Comparison of ENCODE assay signal across 1 cellular context in the genomic region with DNA sequence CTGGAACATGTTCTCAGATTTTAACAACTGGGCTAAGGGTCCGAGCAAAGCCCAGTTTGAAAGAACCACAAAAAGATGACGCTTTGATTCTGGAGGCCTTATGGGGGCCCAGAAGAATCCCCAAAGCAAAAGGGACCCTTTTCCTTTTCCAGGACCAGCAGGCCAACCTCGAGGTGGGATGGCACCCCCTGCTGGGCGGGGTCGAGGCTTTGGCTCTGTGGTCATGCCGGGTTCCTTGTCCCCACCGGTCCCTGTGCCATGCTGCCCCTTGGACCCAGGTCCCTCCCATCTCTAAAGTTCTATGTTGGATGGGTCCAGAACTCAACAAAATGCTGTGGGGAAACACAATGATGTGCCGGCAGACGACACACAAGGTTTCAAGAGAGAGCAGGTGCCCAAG.
TF ChIP-seq lines count a peak whose summit lies in the region.

No MANE protein-coding gene starts in this region.

TF ChIP-seq in GM23338, 12 proteins besides CTCF, POLR2A, EP300 and RAD21:
- TF ChIP-seq NANOG (IDR thresholded peaks at IDR 0.05; ENCODE audit: borderline replicate concordance) (no peak), CREB1 (CRISPR knock-in tag; IDR thresholded peaks at IDR 0.05; ENCODE audit: low read depth) (no peak), POLR2AphosphoS5 (IDR thresholded peaks at IDR 0.05; ENCODE audit: low read depth) (no peak), ZNF114 (CRISPR knock-in tag; IDR thresholded peaks at IDR 0.05) (no peak), EZH2 (IDR thresholded peaks at IDR 0.05; ENCODE audit: low read depth, unreplicated experiment) (no peak), JUNB (IDR thresholded peaks at IDR 0.05; ENCODE audit: unreplicated experiment) (no peak), EZH2phosphoT487 (IDR thresholded peaks at IDR 0.05; ENCODE audit: unreplicated experiment) (no peak), STAT1 (IDR thresholded peaks at IDR 0.05; ENCODE audit: unreplicated experiment) (no peak)
- TF ChIP-seq, protein P1, sequence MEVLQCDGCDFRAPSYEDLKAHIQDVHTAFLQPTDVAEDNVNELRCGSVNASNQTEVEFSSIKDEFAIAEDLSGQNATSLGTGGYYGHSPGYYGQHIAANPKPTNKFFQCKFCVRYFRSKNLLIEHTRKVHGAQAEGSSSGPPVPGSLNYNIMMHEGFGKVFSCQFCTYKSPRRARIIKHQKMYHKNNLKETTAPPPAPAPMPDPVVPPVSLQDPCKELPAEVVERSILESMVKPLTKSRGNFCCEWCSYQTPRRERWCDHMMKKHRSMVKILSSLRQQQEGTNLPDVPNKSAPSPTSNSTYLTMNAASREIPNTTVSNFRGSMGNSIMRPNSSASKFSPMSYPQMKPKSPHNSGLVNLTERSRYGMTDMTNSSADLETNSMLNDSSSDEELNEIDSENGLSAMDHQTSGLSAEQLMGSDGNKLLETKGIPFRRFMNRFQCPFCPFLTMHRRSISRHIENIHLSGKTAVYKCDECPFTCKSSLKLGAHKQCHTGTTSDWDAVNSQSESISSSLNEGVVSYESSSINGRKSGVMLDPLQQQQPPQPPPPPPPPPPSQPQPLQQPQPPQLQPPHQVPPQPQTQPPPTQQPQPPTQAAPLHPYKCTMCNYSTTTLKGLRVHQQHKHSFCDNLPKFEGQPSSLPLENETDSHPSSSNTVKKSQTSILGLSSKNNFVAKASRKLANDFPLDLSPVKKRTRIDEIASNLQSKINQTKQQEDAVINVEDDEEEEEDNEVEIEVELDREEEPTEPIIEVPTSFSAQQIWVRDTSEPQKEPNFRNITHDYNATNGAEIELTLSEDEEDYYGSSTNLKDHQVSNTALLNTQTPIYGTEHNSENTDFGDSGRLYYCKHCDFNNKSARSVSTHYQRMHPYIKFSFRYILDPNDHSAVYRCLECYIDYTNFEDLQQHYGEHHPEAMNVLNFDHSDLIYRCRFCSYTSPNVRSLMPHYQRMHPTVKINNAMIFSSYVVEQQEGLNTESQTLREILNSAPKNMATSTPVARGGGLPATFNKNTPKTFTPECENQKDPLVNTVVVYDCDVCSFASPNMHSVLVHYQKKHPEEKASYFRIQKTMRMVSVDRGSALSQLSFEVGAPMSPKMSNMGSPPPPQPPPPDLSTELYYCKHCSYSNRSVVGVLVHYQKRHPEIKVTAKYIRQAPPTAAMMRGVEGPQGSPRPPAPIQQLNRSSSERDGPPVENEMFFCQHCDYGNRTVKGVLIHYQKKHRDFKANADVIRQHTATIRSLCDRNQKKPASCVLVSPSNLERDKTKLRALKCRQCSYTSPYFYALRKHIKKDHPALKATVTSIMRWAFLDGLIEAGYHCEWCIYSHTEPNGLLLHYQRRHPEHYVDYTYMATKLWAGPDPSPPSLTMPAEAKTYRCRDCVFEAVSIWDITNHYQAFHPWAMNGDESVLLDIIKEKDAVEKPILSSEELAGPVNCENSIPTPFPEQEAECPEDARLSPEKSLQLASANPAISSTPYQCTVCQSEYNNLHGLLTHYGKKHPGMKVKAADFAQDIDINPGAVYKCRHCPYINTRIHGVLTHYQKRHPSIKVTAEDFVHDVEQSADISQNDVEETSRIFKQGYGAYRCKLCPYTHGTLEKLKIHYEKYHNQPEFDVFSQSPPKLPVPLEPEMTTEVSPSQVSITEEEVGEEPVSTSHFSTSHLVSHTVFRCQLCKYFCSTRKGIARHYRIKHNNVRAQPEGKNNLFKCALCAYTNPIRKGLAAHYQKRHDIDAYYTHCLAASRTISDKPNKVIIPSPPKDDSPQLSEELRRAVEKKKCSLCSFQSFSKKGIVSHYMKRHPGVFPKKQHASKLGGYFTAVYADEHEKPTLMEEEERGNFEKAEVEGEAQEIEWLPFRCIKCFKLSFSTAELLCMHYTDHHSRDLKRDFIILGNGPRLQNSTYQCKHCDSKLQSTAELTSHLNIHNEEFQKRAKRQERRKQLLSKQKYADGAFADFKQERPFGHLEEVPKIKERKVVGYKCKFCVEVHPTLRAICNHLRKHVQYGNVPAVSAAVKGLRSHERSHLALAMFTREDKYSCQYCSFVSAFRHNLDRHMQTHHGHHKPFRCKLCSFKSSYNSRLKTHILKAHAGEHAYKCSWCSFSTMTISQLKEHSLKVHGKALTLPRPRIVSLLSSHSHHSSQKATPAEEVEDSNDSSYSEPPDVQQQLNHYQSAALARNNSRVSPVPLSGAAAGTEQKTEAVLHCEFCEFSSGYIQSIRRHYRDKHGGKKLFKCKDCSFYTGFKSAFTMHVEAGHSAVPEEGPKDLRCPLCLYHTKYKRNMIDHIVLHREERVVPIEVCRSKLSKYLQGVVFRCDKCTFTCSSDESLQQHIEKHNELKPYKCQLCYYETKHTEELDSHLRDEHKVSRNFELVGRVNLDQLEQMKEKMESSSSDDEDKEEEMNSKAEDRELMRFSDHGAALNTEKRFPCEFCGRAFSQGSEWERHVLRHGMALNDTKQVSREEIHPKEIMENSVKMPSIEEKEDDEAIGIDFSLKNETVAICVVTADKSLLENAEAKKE (CRISPR knock-in tag; IDR thresholded peaks at IDR 0.05), result no peak
- TF ChIP-seq, protein P2, sequence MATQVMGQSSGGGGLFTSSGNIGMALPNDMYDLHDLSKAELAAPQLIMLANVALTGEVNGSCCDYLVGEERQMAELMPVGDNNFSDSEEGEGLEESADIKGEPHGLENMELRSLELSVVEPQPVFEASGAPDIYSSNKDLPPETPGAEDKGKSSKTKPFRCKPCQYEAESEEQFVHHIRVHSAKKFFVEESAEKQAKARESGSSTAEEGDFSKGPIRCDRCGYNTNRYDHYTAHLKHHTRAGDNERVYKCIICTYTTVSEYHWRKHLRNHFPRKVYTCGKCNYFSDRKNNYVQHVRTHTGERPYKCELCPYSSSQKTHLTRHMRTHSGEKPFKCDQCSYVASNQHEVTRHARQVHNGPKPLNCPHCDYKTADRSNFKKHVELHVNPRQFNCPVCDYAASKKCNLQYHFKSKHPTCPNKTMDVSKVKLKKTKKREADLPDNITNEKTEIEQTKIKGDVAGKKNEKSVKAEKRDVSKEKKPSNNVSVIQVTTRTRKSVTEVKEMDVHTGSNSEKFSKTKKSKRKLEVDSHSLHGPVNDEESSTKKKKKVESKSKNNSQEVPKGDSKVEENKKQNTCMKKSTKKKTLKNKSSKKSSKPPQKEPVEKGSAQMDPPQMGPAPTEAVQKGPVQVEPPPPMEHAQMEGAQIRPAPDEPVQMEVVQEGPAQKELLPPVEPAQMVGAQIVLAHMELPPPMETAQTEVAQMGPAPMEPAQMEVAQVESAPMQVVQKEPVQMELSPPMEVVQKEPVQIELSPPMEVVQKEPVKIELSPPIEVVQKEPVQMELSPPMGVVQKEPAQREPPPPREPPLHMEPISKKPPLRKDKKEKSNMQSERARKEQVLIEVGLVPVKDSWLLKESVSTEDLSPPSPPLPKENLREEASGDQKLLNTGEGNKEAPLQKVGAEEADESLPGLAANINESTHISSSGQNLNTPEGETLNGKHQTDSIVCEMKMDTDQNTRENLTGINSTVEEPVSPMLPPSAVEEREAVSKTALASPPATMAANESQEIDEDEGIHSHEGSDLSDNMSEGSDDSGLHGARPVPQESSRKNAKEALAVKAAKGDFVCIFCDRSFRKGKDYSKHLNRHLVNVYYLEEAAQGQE (IDR thresholded peaks at IDR 0.05; ENCODE audit: unreplicated experiment), result no peak
